Comparison of ENCODE assay signal across 8 cellular contexts in genomic region chr1:107140703-107141490, GRCh38. TPM values are rescaled to one million over a fixed set of nuclear protein-coding genes. Genes with fewer than 3 reads are reported as not detected.
DNase-seq lines count a peak whose midpoint lies in the region; TF ChIP-seq lines count a peak whose summit lies in the region.

TSS of gene NTNG1 (plus strand) at chr1:107141039.

- H3K27ac Mint-ChIP-seq in activated T-cell treated with anti-CD3 and anti-CD28 coated beads, Interleukin-2, amount 50 U/mL, for 24 hours = no peak within 1 kb of the TSS

- peak within 1 kb of the TSS; percentile 83 for H2AFZ ChIP-seq in osteoblast (ENCODE audit: low read length)

- peaks cover 22% of the 10 kb centered on the region for H3K4me1 Mint-ChIP-seq in activated T-cell treated with anti-CD3 and anti-CD28 coated beads, Interleukin-2, amount 50 U/mL, for 24 hours (ENCODE audit: low read depth)

- no peaks in the 10 kb centered on the region for H3K79me2 ChIP-seq in osteoblast (ENCODE audit: insufficient read depth, low read length)

- no peaks in the 10 kb centered on the region for H3K9me3 Mint-ChIP-seq in activated T-cell treated with anti-CD3 and anti-CD28 coated beads, Interleukin-2, amount 50 U/mL, for 24 hours

- H3K4me3 ChIP-seq in HUES48 (ENCODE audit: low read depth, low read length) (peak within 1 kb of the TSS; percentile 79), osteoblast (ENCODE audit: insufficient read depth, low read length) (peak within 1 kb of the TSS; percentile 77)

- H3K36me3 Mint-ChIP-seq in activated T-cell treated with anti-CD3 and anti-CD28 coated beads, Interleukin-2, amount 50 U/mL, for 24 hours (ENCODE audit: low read depth) = no peaks in the 10 kb centered on the region

- peak within 1 kb of the TSS; percentile 90 for H3K4me2 ChIP-seq in osteoblast (ENCODE audit: insufficient read depth, low read length)

- H3K36me3 ChIP-seq in HUES48 (ENCODE audit: control insufficient read depth, insufficient read depth, low read length) = no peaks in the 10 kb centered on the region
- no peaks in the 10 kb centered on the region for H3K36me3 ChIP-seq in osteoblast (ENCODE audit: insufficient read depth, low read length)

- H3K9ac ChIP-seq in HUES48 (ENCODE audit: low read depth, low read length) = peak within 1 kb of the TSS; percentile 24; the same call in 1 of the 2 replicates

- peak; percentile 63 for DNase-seq in activated effector memory CD4-positive, alpha-beta T cell treated with anti-CD3 and anti-CD28 coated beads, Interleukin-2, amount 50 U/mL, for 16 hours
- DNase-seq in activated effector memory CD4-positive, alpha-beta T cell treated with Interleukin-2 at 50 U/mL for 16 hours = no peak
- peak; percentile 31 for DNase-seq in activated T-cell treated with anti-CD3 and anti-CD28 coated beads, Interleukin-2, amount 50 U/mL, for 24 hours
- DNase-seq in glomerular endothelial cell (ENCODE audit: extremely low read depth, low read depth, low spot score) = no peak
- DNase-seq in osteoblast (ENCODE audit: insufficient read length, low spot score, missing footprints) = peak; percentile 72
- DNase-seq in ureter (ENCODE audit: low spot score) = no peak
- DNase-seq in KG1 (lab: John Stamatoyannopoulos, UW) = no peak

- no peaks in the 10 kb centered on the region for H3K9me3 ChIP-seq in HUES48 (ENCODE audit: control insufficient read depth, insufficient read depth, low read length)
- no peaks in the 10 kb centered on the region for H3K9me3 ChIP-seq in osteoblast (ENCODE audit: low read depth, low read length)

- H3K27ac ChIP-seq in HUES48 (ENCODE audit: low read depth, low read length) (peak within 1 kb of the TSS; percentile 63), osteoblast (ENCODE audit: low read depth, low read length) (no peak within 1 kb of the TSS)

- H3K27me3 ChIP-seq in HUES48 (ENCODE audit: control insufficient read depth, insufficient read depth, low read length) (peaks cover 15% of the 10 kb centered on the region), osteoblast (ENCODE audit: insufficient read depth, low read length) (no peaks in the 10 kb centered on the region)

- no peaks in the 10 kb centered on the region for H4K20me1 ChIP-seq in osteoblast (ENCODE audit: insufficient read depth, low read length)

- H3K4me1 ChIP-seq in HUES48 (ENCODE audit: control insufficient read depth, insufficient read depth, low read length) (peaks cover 33% of the 10 kb centered on the region), osteoblast (ENCODE audit: insufficient read depth, low read length) (peaks cover 16% of the 10 kb centered on the region)

- peak within 1 kb of the TSS; percentile 78 for H3K4me3 Mint-ChIP-seq in activated T-cell treated with anti-CD3 and anti-CD28 coated beads, Interleukin-2, amount 50 U/mL, for 24 hours

- no peak for TF ChIP-seq CTCF in osteoblast (IDR thresholded peaks at IDR 0.05; ENCODE audit: extremely low read depth, low read depth, low read length)

- H3K27me3 Mint-ChIP-seq in activated T-cell treated with anti-CD3 and anti-CD28 coated beads, Interleukin-2, amount 50 U/mL, for 24 hours = peaks cover 74% of the 10 kb centered on the region

RNA-seq across cellular contexts. Expression of gene NTNG1, which starts in this region (rescaled TPM):
- total RNA-seq in glomerular endothelial cell (25.8 and 42.3 TPM in 2 replicates), osteoblast (3.6 and 6.2 TPM in 2 replicates), ureter (9.9 TPM)

Comparison
In these comparisons a context has a peak if more than half of its experiments do, and no peak if none do; other contexts are left out.
1. DNase-seq: peak in activated effector memory CD4-positive, alpha-beta T cell treated with anti-CD3 and anti-CD28 coated beads, Interleukin-2, amount 50 U/mL, for 16 hours (single experiment), activated T-cell treated with anti-CD3 and anti-CD28 coated beads, Interleukin-2, amount 50 U/mL, for 24 hours (single experiment) and osteoblast (single experiment); none in activated effector memory CD4-positive, alpha-beta T cell treated with Interleukin-2 at 50 U/mL for 16 hours (single experiment), glomerular endothelial cell (single experiment), ureter (single experiment) and KG1 (single experiment).